Comparison of ENCODE assay signal across 1 cellular context in genomic region chr9:113522419-113522818, GRCh38.
TF ChIP-seq lines count a peak whose summit lies in the region.

No MANE protein-coding gene starts in this region.

TF ChIP-seq in WTC11, 78 proteins besides CTCF, POLR2A, EP300 and RAD21 (continued from another document):
- TF ChIP-seq TCF7 (CRISPR knock-in tag; IDR thresholded peaks at IDR 0.05; ENCODE audit: low read depth), result no peak
- TF ChIP-seq ZNF512 (CRISPR knock-in tag; IDR thresholded peaks at IDR 0.05; ENCODE audit: borderline replicate concordance), result no peak
- no peak for TF ChIP-seq STAT6 (CRISPR knock-in tag; conservative IDR thresholded peaks at IDR 0.05; ENCODE audit: low read depth)
- no peak for TF ChIP-seq GABPB1 (CRISPR knock-in tag; IDR thresholded peaks at IDR 0.05)
TF ChIP-seq in WTC11: peak in this region for 0.
